1 cellular context compared by ENCODE assay signal in genomic region chr1:51442198-51442597, GRCh38.
A peak's percentile ranks its signal among the peaks of the same experiment; 100 is the strongest.
TF ChIP-seq lines count a peak whose summit lies in the region.

No MANE protein-coding gene starts in this region.

TF ChIP-seq in GM12878, 131 proteins besides CTCF, POLR2A, EP300 and RAD21 (continued from another document):
- peak; percentile 90 for TF ChIP-seq PKNOX1 (IDR thresholded peaks at IDR 0.05)
- TF ChIP-seq PML (IDR thresholded peaks at IDR 0.05; ENCODE audit: low read length), result no peak
- TF ChIP-seq MTA3 (IDR thresholded peaks at IDR 0.05; ENCODE audit: borderline replicate concordance, low read length), result no peak
- no peak for TF ChIP-seq YY1 (IDR thresholded peaks at IDR 0.05; ENCODE audit: low read depth, low read length)
- TF ChIP-seq NFYA (IDR thresholded peaks at IDR 0.05; ENCODE audit: borderline replicate concordance, low read depth, low read length), result no peak
- no peak for TF ChIP-seq POU2F2 (IDR thresholded peaks at IDR 0.05; ENCODE audit: borderline replicate concordance, low read depth, low read length)
